In genomic region chr4:107559653-107560052, GRCh38 we compare ENCODE assay signal across 25 cellular contexts.
"Had no signal": no experiment of that assay in that cellular context is flagged by ENCODE, and none has a peak within 500 bp of the region (broad histone marks: within the 10 kb centered on the region; RNA-seq: fewer than 3 reads in every experiment).

No MANE protein-coding gene starts in this region.

- H3K4me3 ChIP-seq: stomach, suprapubic skin, testis, thoracic aorta, thyroid gland, tibial artery, tibial nerve, transverse colon, upper lobe of left lung, upper lobe of right lung, uterus, vagina had no signal

- FAIRE-seq: urothelium cell line had no signal

- H3K4me1 ChIP-seq: suprapubic skin, testis, thyroid gland, tibial artery, tibial nerve, transverse colon, upper lobe of left lung, upper lobe of right lung, uterus, vagina had no signal

- H3K27ac ChIP-seq: stomach, suprapubic skin, testis, thoracic aorta, thyroid gland, tibial artery, tibial nerve, transverse colon, upper lobe of left lung, upper lobe of right lung, uterus, vagina had no signal

- DNase-seq: stimulated activated CD4-positive, alpha-beta T cell treated with anti-CD3 and anti-CD28 coated beads, Interleukin-2, amount 100 ng/mL, for 48 hours; stimulated activated CD4-positive, alpha-beta T cell treated with anti-CD3 and anti-CD28 coated beads, Interleukin-4, amount 100 ng/mL, for 1 hour; stimulated activated CD4-positive, alpha-beta T cell treated with anti-CD3 and anti-CD28 coated beads, Interleukin-4, amount 100 ng/mL, for 24 hours; stimulated activated CD4-positive, alpha-beta T cell treated with anti-CD3 and anti-CD28 coated beads, Interleukin-4, amount 100 ng/mL, for 4 hours; stimulated activated CD8-positive, alpha-beta memory T cell treated with anti-CD3 and anti-CD28 coated beads, Interleukin-4, amount 100 ng/mL, for 48 hours; stimulated activated naive B cell treated with anti-CD40 and anti-IgM and Interleukin-4, amounts not matched to agents 10 μg/mL and 1 μg/mL and 100 μg/mL, for 72 hours; stimulated activated naive CD4-positive, alpha-beta T cell; stimulated activated naive CD4-positive, alpha-beta T cell treated with Interleukin-2 at 50 U/mL for 16 hours; stimulated activated naive CD8-positive, alpha-beta T cell treated with anti-CD3 and anti-CD28 coated beads, Interleukin-15, amount 100 ng/mL, for 72 hours; stimulated activated naive CD8-positive, alpha-beta T cell treated with anti-CD3 and anti-CD28 coated beads, Interleukin-15, Interleukin-2, amounts not matched to agents 100 U/mL and 50 U/mL, for 24 hours; stomach; substantia nigra; testis; thyroid gland; tibial artery; transverse colon; trophoblast cell; upper lobe of left lung; upper lobe of right lung; uterus had no signal

- H3K9me3 ChIP-seq: testis, thoracic aorta, thyroid gland, upper lobe of right lung, uterus, vagina had no signal

- H3K36me3 ChIP-seq: stomach, suprapubic skin, thoracic aorta, thyroid gland, tibial artery, tibial nerve, transverse colon, upper lobe of left lung, upper lobe of right lung, uterus, vagina had no signal
